In genomic region chr6:72620866-72621242, GRCh38 we compare ENCODE assay signal across 1 cellular context.
TF ChIP-seq lines count a peak whose summit lies in the region.

No MANE protein-coding gene starts in this region.

TF ChIP-seq in GM12878, 131 proteins besides CTCF, POLR2A, EP300 and RAD21 (continued from another document):
- TF ChIP-seq E2F8 (IDR thresholded peaks at IDR 0.05; ENCODE audit: low read depth, partially characterized antibody) (no peak), YBX1 (IDR thresholded peaks at IDR 0.05) (no peak), CUX1 (IDR thresholded peaks at IDR 0.05; ENCODE audit: insufficient replicate concordance, low read depth, low read length) (no peak), NR2C1 (IDR thresholded peaks at IDR 0.05) (no peak), MTA3 (IDR thresholded peaks at IDR 0.05; ENCODE audit: borderline replicate concordance, low read length) (no peak), E2F4 (IDR thresholded peaks at IDR 0.05; ENCODE audit: low read depth, low read length) (no peak), RBBP5 (conservative IDR thresholded peaks at IDR 0.05) (no peak), SMAD5 (IDR thresholded peaks at IDR 0.05; ENCODE audit: low read depth) (no peak), ZNF384 (IDR thresholded peaks at IDR 0.05; ENCODE audit: borderline replicate concordance, low read depth, low read length) (no peak), CEBPB (IDR thresholded peaks at IDR 0.05; ENCODE audit: borderline replicate concordance in 1 of 2, low read depth in 2 of 2, low read length in 2 of 2) (no peak), ZNF592 (IDR thresholded peaks at IDR 0.05) (no peak), CHD1 (IDR thresholded peaks at IDR 0.05; ENCODE audit: low read depth, low read length) (no peak), SREBF1 (IDR thresholded peaks at IDR 0.05; ENCODE audit: low read length) (no peak), SP1 (IDR thresholded peaks at IDR 0.05; ENCODE audit: low read depth, low read length) (no peak), TAF1 (IDR thresholded peaks at IDR 0.05; ENCODE audit: borderline replicate concordance, low read depth, low read length) (no peak), PAX8 (IDR thresholded peaks at IDR 0.05) (no peak), BCLAF1 (IDR thresholded peaks at IDR 0.05) (no peak), KAT2A (conservative IDR thresholded peaks at IDR 0.05; ENCODE audit: control insufficient read depth, low read depth, low read length) (no peak)
